ENCODE assay signal across 12 cellular contexts in the genomic region with DNA sequence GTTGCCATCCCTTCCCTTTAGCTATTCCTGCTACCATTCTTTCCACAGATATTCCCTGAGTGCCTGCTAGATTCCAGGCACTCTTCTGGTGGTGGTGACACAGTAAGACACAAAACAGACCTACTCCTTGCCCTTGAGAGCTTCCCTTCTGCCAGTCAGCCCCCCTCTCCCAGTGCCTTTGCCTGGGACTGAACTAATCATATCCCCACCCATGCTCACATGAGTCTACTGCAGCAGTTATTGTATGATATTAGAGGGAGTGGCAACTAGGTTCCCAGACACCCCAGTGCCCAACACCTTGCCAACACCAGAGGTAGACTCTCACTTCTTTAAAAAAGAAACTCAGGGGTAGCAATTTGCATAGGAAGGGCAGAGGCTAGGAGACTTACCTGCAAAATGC. TPM values are rescaled to one million over a fixed set of nuclear protein-coding genes. Genes with fewer than 3 reads are reported as not detected.
DNase-seq lines count a peak whose midpoint lies in the region; ATAC-seq and TF ChIP-seq lines count a peak whose summit lies in the region.
"Had no signal": no experiment of that assay in that cellular context is flagged by ENCODE, and none has a peak within 500 bp of the region (broad histone marks: within the 10 kb centered on the region; RNA-seq: fewer than 3 reads in every experiment).

No MANE protein-coding gene starts in this region.

- H3K27ac ChIP-seq in cardiac muscle cell = peak overlapping the region; percentile 92
- H3K27ac ChIP-seq: brain microvascular endothelial cell had no signal

- peak overlapping the region; percentile 38 for H3K27ac Mint-ChIP-seq in activated CD8-positive, alpha-beta memory T cell treated with anti-CD3 and anti-CD28 coated beads, Interleukin-2, amount 10 ng/mL, durations not matched to agents 7 days and 5 days
- H3K27ac Mint-ChIP-seq in T-helper 17 cell = peak overlapping the region; percentile 99
- peak overlapping the region; percentile 99 for H3K27ac Mint-ChIP-seq in stimulated activated memory B cell treated with anti-CD40 and anti-IgM and Interleukin-4, amounts not matched to agents 10 μg/mL and 1 μg/mL and 100 μg/mL, for 72 hours

- no peaks in the 10 kb centered on the region for H3K36me3 ChIP-seq in cardiac muscle cell
- H3K36me3 ChIP-seq: brain microvascular endothelial cell had no signal

- peaks cover 33% of the 10 kb centered on the region for H3K4me1 ChIP-seq in cardiac muscle cell (ENCODE audit: low read depth)

- no peaks in the 10 kb centered on the region for H3K27me3 ChIP-seq in cardiac muscle cell
- H3K27me3 ChIP-seq: brain microvascular endothelial cell had no signal

- no peak for DNase-seq in activated CD8-positive, alpha-beta memory T cell treated with anti-CD3 and anti-CD28 coated beads, Interleukin-2, amount 10 ng/mL, durations not matched to agents 7 days and 5 days
- no peak for DNase-seq in activated CD8-positive, alpha-beta memory T cell treated with anti-CD3 and anti-CD28 coated beads, Interleukin-2, amount 50 U/mL, for 4 hours
- DNase-seq in T-helper 17 cell (no peak), cardiac muscle cell (ENCODE audit: low read depth in 1 of 2, low spot score in 1 of 2) (peak in 1 of 2 donors; percentile 82), putamen (ENCODE audit: low spot score) (no peak)
- DNase-seq: activated CD4-positive, alpha-beta T cell treated with anti-CD3 and anti-CD28 coated beads, Interleukin-2, amount 50 U/mL, for 48 hours; brain microvascular endothelial cell; DMS79 treated with DMSO at 0.1 percent for 48 hours had no signal

- no peak overlapping the region for H3K4me3 ChIP-seq in cardiac muscle cell

- no peak for ATAC-seq in activated CD8-positive, alpha-beta memory T cell treated with anti-CD3 and anti-CD28 coated beads, Interleukin-2, amount 10 ng/mL, durations not matched to agents 7 days and 5 days
- no peak for ATAC-seq in T-helper 17 cell
- peak; percentile 79 for ATAC-seq in stimulated activated memory B cell treated with anti-CD40 and anti-IgM and Interleukin-4, amounts not matched to agents 10 μg/mL and 1 μg/mL and 100 μg/mL, for 72 hours
- ATAC-seq in GM18511 (IDR thresholded peaks at IDR 0.05; ENCODE audit: unreplicated experiment) = no peak
- ATAC-seq in GM21825 (IDR thresholded peaks at IDR 0.05; ENCODE audit: unreplicated experiment) = no peak

- H3K4me3 Mint-ChIP-seq in activated CD8-positive, alpha-beta memory T cell treated with anti-CD3 and anti-CD28 coated beads, Interleukin-2, amount 10 ng/mL, durations not matched to agents 7 days and 5 days = no peak overlapping the region
- H3K4me3 Mint-ChIP-seq in T-helper 17 cell = peak overlapping the region; percentile 95
- H3K4me3 Mint-ChIP-seq in stimulated activated memory B cell treated with anti-CD40 and anti-IgM and Interleukin-4, amounts not matched to agents 10 μg/mL and 1 μg/mL and 100 μg/mL, for 72 hours = peak overlapping the region; percentile 88

- no peak for TF ChIP-seq CTCF in cardiac muscle cell (IDR thresholded peaks at IDR 0.05; ENCODE audit: low read depth, low read length)

- CTCF ChIA-PET in activated CD8-positive, alpha-beta memory T cell treated with anti-CD3 and anti-CD28 coated beads, Interleukin-2, amount 10 ng/mL, durations not matched to agents 7 days and 5 days (lab: Charles Lee) = interaction anchor here (1.1 to 5.3 kb wide), 4 partner anchors 14 to 487 kb away, joined by 3 to 35 read pairs (median 18); no protein-coding TSS in a partner anchor

- H3K4me1 Mint-ChIP-seq in activated CD8-positive, alpha-beta memory T cell treated with anti-CD3 and anti-CD28 coated beads, Interleukin-2, amount 10 ng/mL, durations not matched to agents 7 days and 5 days = peaks cover 46% of the 10 kb centered on the region
- peaks cover 55% of the 10 kb centered on the region for H3K4me1 Mint-ChIP-seq in T-helper 17 cell
- peaks cover 64% of the 10 kb centered on the region for H3K4me1 Mint-ChIP-seq in stimulated activated memory B cell treated with anti-CD40 and anti-IgM and Interleukin-4, amounts not matched to agents 10 μg/mL and 1 μg/mL and 100 μg/mL, for 72 hours

- no peaks in the 10 kb centered on the region for H3K9me3 Mint-ChIP-seq in activated CD8-positive, alpha-beta memory T cell treated with anti-CD3 and anti-CD28 coated beads, Interleukin-2, amount 10 ng/mL, durations not matched to agents 7 days and 5 days (ENCODE audit: low read depth)
- H3K9me3 Mint-ChIP-seq in stimulated activated memory B cell treated with anti-CD40 and anti-IgM and Interleukin-4, amounts not matched to agents 10 μg/mL and 1 μg/mL and 100 μg/mL, for 72 hours = no peaks in the 10 kb centered on the region
- H3K9me3 Mint-ChIP-seq: mesothelial cell of epicardium had no signal

- H3K36me3 Mint-ChIP-seq in activated CD8-positive, alpha-beta memory T cell treated with anti-CD3 and anti-CD28 coated beads, Interleukin-2, amount 10 ng/mL, durations not matched to agents 7 days and 5 days = no peaks in the 10 kb centered on the region
- no peaks in the 10 kb centered on the region for H3K36me3 Mint-ChIP-seq in T-helper 17 cell (ENCODE audit: low read depth)
- H3K36me3 Mint-ChIP-seq in stimulated activated memory B cell treated with anti-CD40 and anti-IgM and Interleukin-4, amounts not matched to agents 10 μg/mL and 1 μg/mL and 100 μg/mL, for 72 hours = no peaks in the 10 kb centered on the region
- H3K36me3 Mint-ChIP-seq: mesothelial cell of epicardium had no signal

- no peaks in the 10 kb centered on the region for H3K27me3 Mint-ChIP-seq in activated CD8-positive, alpha-beta memory T cell treated with anti-CD3 and anti-CD28 coated beads, Interleukin-2, amount 10 ng/mL, durations not matched to agents 7 days and 5 days
- no peaks in the 10 kb centered on the region for H3K27me3 Mint-ChIP-seq in T-helper 17 cell
- H3K27me3 Mint-ChIP-seq in stimulated activated memory B cell treated with anti-CD40 and anti-IgM and Interleukin-4, amounts not matched to agents 10 μg/mL and 1 μg/mL and 100 μg/mL, for 72 hours = no peaks in the 10 kb centered on the region

- H3K9me3 ChIP-seq in T-helper 17 cell (ENCODE audit: control insufficient read depth, low read length, poor library complexity, severe bottlenecking) = no peaks in the 10 kb centered on the region
- H3K9me3 ChIP-seq in cardiac muscle cell (ENCODE audit: low read depth) = no peaks in the 10 kb centered on the region

RNA-seq across cellular contexts. Expression of gene LBH, which starts 7.2 kb away (rescaled TPM):
- 10 to 100 TPM; 68.5 to 71.5 TPM for total RNA-seq in activated CD8-positive, alpha-beta memory T cell treated with anti-CD3 and anti-CD28 coated beads, Interleukin-2, amount 10 ng/mL, durations not matched to agents 7 days and 5 days
- total RNA-seq in T-helper 17 cell (100 to 1,000 TPM; 118 to 127 TPM), cardiac muscle cell (1,389 and 2,258 TPM in 2 replicates)
- 544 and 632 TPM in 2 replicates for polyA plus RNA-seq in cardiac muscle cell

Comparison
In these comparisons a context has a peak if more than half of its experiments do, and no peak if none do; other contexts are left out.
1. H3K27ac Mint-ChIP-seq: peak in every context shown above with its lines; median percentile 99 in T-helper 17 cell; 99 in stimulated activated memory B cell treated with anti-CD40 and anti-IgM and Interleukin-4, amounts not matched to agents 10 μg/mL and 1 μg/mL and 100 μg/mL, for 72 hours; 38 in activated CD8-positive, alpha-beta memory T cell treated with anti-CD3 and anti-CD28 coated beads, Interleukin-2, amount 10 ng/mL, durations not matched to agents 7 days and 5 days.
2. RNA of gene LBH, which starts 7.2 kb away (total RNA-seq): 1,389 to 2,258 TPM in cardiac muscle cell; 118 to 127 TPM in T-helper 17 cell and 68.5 to 71.5 TPM in activated CD8-positive, alpha-beta memory T cell treated with anti-CD3 and anti-CD28 coated beads, Interleukin-2, amount 10 ng/mL, durations not matched to agents 7 days and 5 days; every median in the first group is over 10 times any median in the second.